In genomic region chr14:85439696-85440328, GRCh38 we compare ENCODE assay signal across 14 cellular contexts.
DNase-seq lines count a peak whose midpoint lies in the region; ATAC-seq, FAIRE-seq and TF ChIP-seq lines count a peak whose summit lies in the region.
"Had no signal": no experiment of that assay in that cellular context is flagged by ENCODE, and none has a peak within 500 bp of the region (broad histone marks: within the 10 kb centered on the region; RNA-seq: fewer than 3 reads in every experiment).

No MANE protein-coding gene starts in this region.

- FAIRE-seq in D721Med (lab: Jason Lieb, UNC), result no peak

- TF ChIP-seq CTCF in RWPE1 (conservative IDR thresholded peaks at IDR 0.05; ENCODE audit: low read depth) (no peak), D721Med (IDR thresholded peaks at IDR 0.05; ENCODE audit: insufficient read depth, missing control alignments) (no peak)

- CTCF ChIA-PET in RWPE1 (lab: Yijun Ruan, JAX), result no interaction called here

- ATAC-seq in HG03196 (IDR thresholded peaks at IDR 0.05; ENCODE audit: unreplicated experiment), result no peak

- no peak overlapping the region for H3K27ac ChIP-seq in RWPE1

- POLR2A ChIA-PET in RWPE1 (lab: Yijun Ruan, JAX; ENCODE audit: low non-redundant PET), result interaction anchor here (0.7 kb wide), 1 partner anchor 10 kb away, joined by 3 read pairs; no protein-coding TSS in a partner anchor

- DNase-seq in COLO829 (ENCODE audit: low spot score) (peak; percentile 31), RWPE1 (ENCODE audit: low spot score) (peak; percentile 59), epidermal melanocyte (ENCODE audit: insufficient read length, low spot score) (peak; percentile 52), myocyte (ENCODE audit: low read depth) (peak; percentile 94), NCI-H2081 (lab: John Stamatoyannopoulos, UW) (no peak), D721Med (ENCODE audit: insufficient read length, low spot score) (no peak), NCI-H748 (lab: John Stamatoyannopoulos, UW; ENCODE audit: unreplicated experiment) (no peak)
- DNase-seq: activated naive CD8-positive, alpha-beta T cell treated with anti-CD3 and anti-CD28 coated beads for 36 hours; C1 segment of cervical spinal cord; NCI-H446 treated with DMSO at 0.1 percent for 48 hours; SHP77; stimulated activated CD4-positive, alpha-beta T cell treated with anti-CD3 and anti-CD28 coated beads, Interleukin-4, amount 100 ng/mL, for 4 hours; stimulated activated naive CD4-positive, alpha-beta T cell treated with Interleukin-2 at 50 U/mL for 16 hours had no signal

Comparison
In these comparisons a context has a peak if more than half of its experiments do, and no peak if none do; other contexts are left out.
1. DNase-seq: peak in COLO829 (single experiment), RWPE1 (single experiment), epidermal melanocyte (single experiment) and myocyte (single experiment); none in NCI-H2081 (0 of 2), D721Med (single experiment) and NCI-H748 (single experiment).